ENCODE assay signal across 8 cellular contexts in genomic region chr12:103840881-103841689, GRCh38. TPM values are rescaled to one million over a fixed set of nuclear protein-coding genes. Genes with fewer than 3 reads are reported as not detected.
A peak's percentile ranks its signal among the peaks of the same experiment; 100 is the strongest.
DNase-seq lines count a peak whose midpoint lies in the region; ATAC-seq, FAIRE-seq and TF ChIP-seq lines count a peak whose summit lies in the region.

NT5DC3 (minus strand) TSS chr12:103841234; CDS start chr12:103841156, 78 bp downstream.

- no peaks in the 10 kb centered on the region for H3K27me3 ChIP-seq in BLaER1 treated with 17β-estradiol and CSF1 and Interleukin-3, amounts not matched to agents 10 nM and 100 nM

- peak within 1 kb of the TSS; percentile 70 to 96 (median 90) for H3K4me3 ChIP-seq in BLaER1 treated with 17β-estradiol and CSF1 and Interleukin-3, amounts not matched to agents 10 nM and 100 nM

- DNase-seq in GM19239 (ENCODE audit: insufficient read length, low spot score) (peak; percentile 81), NCI-H69 (lab: John Stamatoyannopoulos, UW) (peak; percentile 95), ecto neural progenitor cell (ENCODE audit: low spot score) (peak; percentile 95), lung microvascular endothelial cell (ENCODE audit: low read depth in 2 of 2) (peak; percentile 89)
- DNase-seq in activated CD8-positive, alpha-beta T cell treated with anti-CD3 and anti-CD28 coated beads for 36 hours, result peak; percentile 77
- DNase-seq in stimulated activated CD4-positive, alpha-beta T cell treated with anti-CD3 and anti-CD28 coated beads, TNF-alpha, amount 100 ng/mL, for 4 hours (ENCODE audit: low read depth in 3 of 3), result peak; percentile 70 to 75 (median 72)

- CTCF ChIA-PET in activated CD8-positive, alpha-beta T cell treated with anti-CD3 and anti-CD28 coated beads for 36 hours (lab: Charles Lee), result no interaction called here

- peak; percentile 82 for ATAC-seq in HG03439 (IDR thresholded peaks at IDR 0.05; ENCODE audit: unreplicated experiment)
- peak; percentile 90 for ATAC-seq in activated CD8-positive, alpha-beta T cell treated with anti-CD3 and anti-CD28 coated beads for 36 hours

- H3K4me2 ChIP-seq in BLaER1 treated with 17β-estradiol and CSF1 and Interleukin-3, amounts not matched to agents 10 nM and 100 nM, result peak within 1 kb of the TSS; percentile 89 to 99 (median 95)

- H3K4me1 ChIP-seq in BLaER1 treated with 17β-estradiol and CSF1 and Interleukin-3, amounts not matched to agents 10 nM and 100 nM, result peaks cover 11 to 21% (median 19%) of the 10 kb centered on the region in 10 experiments; a peak in 19 of 20 replicates

- TF ChIP-seq CTCF in activated CD8-positive, alpha-beta T cell treated with anti-CD3 and anti-CD28 coated beads for 36 hours (IDR thresholded peaks at IDR 0.05), result no peak

- POLR2A ChIA-PET in activated CD8-positive, alpha-beta T cell treated with anti-CD3 and anti-CD28 coated beads for 36 hours (lab: Charles Lee), result interaction anchor here (0.6 to 1.8 kb wide), 5 partner anchors 23 to 1844 kb away, joined by 3 to 6 read pairs (median 3); no protein-coding TSS in a partner anchor

- intact Hi-C loops in activated CD8-positive, alpha-beta T cell treated with anti-CD3 and anti-CD28 coated beads for 36 hours (cut with micrococcal nuclease), result no loop called here

- FAIRE-seq in GM19239 (lab: Jason Lieb, UNC), result peak; percentile 65

- peaks cover 0 to 39% (median 9%) of the 10 kb centered on the region in 11 experiments; a peak in 8 of 22 replicates for H4K20me1 ChIP-seq in BLaER1 treated with 17β-estradiol and CSF1 and Interleukin-3, amounts not matched to agents 10 nM and 100 nM

- no peaks in the 10 kb centered on the region for H3K27me3 Mint-ChIP-seq in activated CD8-positive, alpha-beta T cell treated with anti-CD3 and anti-CD28 coated beads for 36 hours

- peaks cover 0 to 17% (median 11%) of the 10 kb centered on the region in 11 experiments; a peak in 7 of 22 replicates for H3K36me3 ChIP-seq in BLaER1 treated with 17β-estradiol and CSF1 and Interleukin-3, amounts not matched to agents 10 nM and 100 nM

- H3K36me3 Mint-ChIP-seq in activated CD8-positive, alpha-beta T cell treated with anti-CD3 and anti-CD28 coated beads for 36 hours (ENCODE audit: low read depth), result peaks cover 2% of the 10 kb centered on the region

- peak within 1 kb of the TSS; percentile 83 for H3K27ac Mint-ChIP-seq in activated CD8-positive, alpha-beta T cell treated with anti-CD3 and anti-CD28 coated beads for 36 hours

- H3K9me3 Mint-ChIP-seq in activated CD8-positive, alpha-beta T cell treated with anti-CD3 and anti-CD28 coated beads for 36 hours, result no peaks in the 10 kb centered on the region

- H3K4me1 Mint-ChIP-seq in activated CD8-positive, alpha-beta T cell treated with anti-CD3 and anti-CD28 coated beads for 36 hours (ENCODE audit: low read depth), result peaks cover 19% of the 10 kb centered on the region

- peak within 1 kb of the TSS in 10 of 11 experiments; percentile 4 to 83 (median 79); a peak in 19 of 22 replicates for H3K27ac ChIP-seq in BLaER1 treated with 17β-estradiol and CSF1 and Interleukin-3, amounts not matched to agents 10 nM and 100 nM

- H3K4me3 Mint-ChIP-seq in activated CD8-positive, alpha-beta T cell treated with anti-CD3 and anti-CD28 coated beads for 36 hours, result peak within 1 kb of the TSS; percentile 78

- H3K9me3 ChIP-seq in BLaER1 treated with 17β-estradiol and CSF1 and Interleukin-3, amounts not matched to agents 10 nM and 100 nM (replicated peaks in 1 of 11), result peaks cover 0 to 24% (median 12%) of the 10 kb centered on the region in 11 experiments; a peak in 10 of 22 replicates

- peak within 1 kb of the TSS; percentile 70 to 91 (median 83) for H3K9ac ChIP-seq in BLaER1 treated with 17β-estradiol and CSF1 and Interleukin-3, amounts not matched to agents 10 nM and 100 nM

RNA-seq across cellular contexts. Expression of gene NT5DC3, which starts in this region (rescaled TPM):
- total RNA-seq in activated CD8-positive, alpha-beta T cell treated with anti-CD3 and anti-CD28 coated beads for 36 hours, result 1 to 10 TPM; 8.6 to 9.4 TPM
- 3.5 and 9.5 TPM in 2 replicates for total RNA-seq in lung microvascular endothelial cell

Comparison
In these comparisons a context has a peak if more than half of its experiments do, and no peak if none do; other contexts are left out.
1. Peak in every context shown above with its lines: DNase-seq, ATAC-seq, H3K4me3 ChIP-seq and H3K27ac ChIP-seq.